In the genomic region with DNA sequence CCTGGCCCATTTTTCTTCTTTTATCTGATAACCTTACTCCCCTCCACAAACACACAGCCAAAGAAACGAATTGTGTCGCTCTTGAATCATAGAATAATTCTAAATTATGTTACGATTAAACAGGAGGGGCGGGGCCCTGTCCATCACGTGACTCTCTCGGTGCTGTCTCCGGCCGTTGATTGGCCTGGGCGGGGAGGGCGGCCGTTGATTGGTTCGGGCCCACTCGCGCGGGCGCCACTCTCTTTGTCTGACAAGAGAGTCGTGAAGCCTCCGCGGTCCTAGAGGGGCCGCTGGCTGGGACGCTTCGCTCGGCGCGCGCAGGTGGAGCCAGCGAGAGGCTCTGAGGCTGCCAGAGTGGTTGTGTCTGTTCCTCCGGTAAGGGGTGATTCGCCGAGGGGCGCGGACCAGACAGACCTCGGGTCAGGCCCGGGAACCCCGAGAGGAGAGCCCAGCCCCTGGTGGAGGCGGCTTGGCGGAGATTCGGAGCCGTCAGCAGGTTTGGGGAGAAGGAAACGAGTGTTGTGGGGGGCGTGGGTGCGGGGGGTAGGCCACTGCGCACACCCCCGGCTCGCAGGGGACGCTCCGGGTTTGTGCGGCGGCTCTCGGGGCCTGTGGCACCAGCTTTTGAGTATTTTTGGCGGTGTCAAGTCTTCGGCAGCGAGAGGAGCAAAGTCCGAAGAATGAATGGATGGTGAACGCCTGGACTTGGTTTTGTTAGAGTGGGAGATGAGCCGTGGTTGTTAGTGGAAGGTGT, we compare ENCODE assay signal across 8 cellular contexts. TPM values are rescaled to one million over a fixed set of nuclear protein-coding genes. Genes with fewer than 3 reads are reported as not detected.
DNase-seq lines count a peak whose midpoint lies in the region; TF ChIP-seq lines count a peak whose summit lies in the region.

A gene (plus strand): TSS at position 330 of the 754 bp plus-strand sequence. CDS start 3,567 bp downstream, outside the sequence.

- H3K4me1 ChIP-seq in neuron (ENCODE audit: insufficient read depth, low read length) (peaks cover 3% of the 10 kb centered on the region), subcutaneous abdominal adipose tissue (ENCODE audit: control insufficient read depth in 5 of 5, insufficient read depth in 5 of 5, low read length in 5 of 5) (peaks cover 0 to 26% (median 17%) of the 10 kb centered on the region in 5 donors)

- CTCF ChIA-PET in HEK293T (lab: Yijun Ruan, JAX), result no interaction called here

- in situ Hi-C loops in SK-MEL-5 (cut with HindIII; ENCODE audit: low pct_unique_long_range_greater_than_20kb, low sequenced_read_pairs), result no loop called here

- POLR2A ChIA-PET in HEK293T (lab: Yijun Ruan, JAX), result interaction anchor here (1.0 kb wide), 2 partner anchors 27 to 144 kb away, joined by 3 read pairs; a partner anchor contains a TSS

- H3K27ac ChIP-seq in subcutaneous abdominal adipose tissue (ENCODE audit: low read depth, low read length), result peak within 1 kb of the TSS; percentile 81

- peak within 1 kb of the TSS; percentile 56 to 92 (median 89) for H3K9ac ChIP-seq in subcutaneous abdominal adipose tissue (ENCODE audit: low read length in 5 of 5)

- H3K4me3 ChIP-seq in neuron (ENCODE audit: low read length) (peak within 1 kb of the TSS; percentile 86), subcutaneous abdominal adipose tissue (ENCODE audit: low read depth in 1 of 5, low read length in 5 of 5) (peak within 1 kb of the TSS; percentile 71 to 84 (median 82))

- H3K36me3 ChIP-seq in neuron (ENCODE audit: insufficient read depth, low read length) (peaks cover 11% of the 10 kb centered on the region), subcutaneous abdominal adipose tissue (ENCODE audit: control insufficient read depth in 5 of 5, insufficient read depth in 5 of 5, low read length in 5 of 5) (peaks cover 0 to 4% (median 3%) of the 10 kb centered on the region in 5 donors)

- H3K27me3 ChIP-seq in neuron (ENCODE audit: insufficient read depth, low read length), result no peaks in the 10 kb centered on the region
- H3K27me3 ChIP-seq in subcutaneous abdominal adipose tissue (ENCODE audit: control insufficient read depth in 5 of 5, insufficient read depth in 4 of 5, low read length in 5 of 5), result no peaks in the 10 kb centered on the region

- H3K9me3 ChIP-seq in neuron (ENCODE audit: low read length) (no peaks in the 10 kb centered on the region), subcutaneous abdominal adipose tissue (ENCODE audit: control insufficient read depth in 5 of 5, low read length in 5 of 5) (no peaks in the 10 kb centered on the region)

- peak; percentile 95 for DNase-seq in GF-D8 (lab: John Stamatoyannopoulos, UW)
- peak; percentile 97 for DNase-seq in HEK293T (ENCODE audit: extremely low spot score)
- peak; percentile 95 for DNase-seq in MV-4-11 (lab: John Stamatoyannopoulos, UW)
- DNase-seq in SK-MEL-5 (ENCODE audit: low read depth, low spot score), result peak; percentile 98
- DNase-seq in activated naive CD4-positive, alpha-beta T cell treated with Interleukin-2 at 50 U/mL for 16 hours, result peak; percentile 99
- peak; percentile 92 for DNase-seq in foreskin melanocyte

- peak within 1 kb of the TSS; percentile 93 for H2AFZ ChIP-seq in neuron (ENCODE audit: low read depth, low read length)

TF ChIP-seq in HEK293T, 16 proteins besides CTCF, POLR2A, EP300 and RAD21:
- TF ChIP-seq, protein P1, sequence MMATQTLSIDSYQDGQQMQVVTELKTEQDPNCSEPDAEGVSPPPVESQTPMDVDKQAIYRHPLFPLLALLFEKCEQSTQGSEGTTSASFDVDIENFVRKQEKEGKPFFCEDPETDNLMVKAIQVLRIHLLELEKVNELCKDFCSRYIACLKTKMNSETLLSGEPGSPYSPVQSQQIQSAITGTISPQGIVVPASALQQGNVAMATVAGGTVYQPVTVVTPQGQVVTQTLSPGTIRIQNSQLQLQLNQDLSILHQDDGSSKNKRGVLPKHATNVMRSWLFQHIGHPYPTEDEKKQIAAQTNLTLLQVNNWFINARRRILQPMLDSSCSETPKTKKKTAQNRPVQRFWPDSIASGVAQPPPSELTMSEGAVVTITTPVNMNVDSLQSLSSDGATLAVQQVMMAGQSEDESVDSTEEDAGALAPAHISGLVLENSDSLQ (IDR thresholded peaks at IDR 0.05), result peak; percentile 96
- TF ChIP-seq HDGF (IDR thresholded peaks at IDR 0.05; ENCODE audit: borderline replicate concordance) (no peak), FOXK2 (IDR thresholded peaks at IDR 0.05) (no peak), FOXA1 (IDR thresholded peaks at IDR 0.05) (no peak), CTBP1 (IDR thresholded peaks at IDR 0.05; ENCODE audit: borderline replicate concordance) (no peak), L3MBTL2 (conservative IDR thresholded peaks at IDR 0.05) (peak; percentile 61), BHLHE40 (IDR thresholded peaks at IDR 0.05; ENCODE audit: borderline replicate concordance) (no peak), NFRKB (IDR thresholded peaks at IDR 0.05) (no peak), ZNF384 (IDR thresholded peaks at IDR 0.05) (no peak), FOXM1 (IDR thresholded peaks at IDR 0.05; ENCODE audit: borderline replicate concordance) (no peak)
TF ChIP-seq in HEK293T: peak in this region for 2.

RNA-seq across cellular contexts. Expression of the gene that starts here (rescaled TPM):
- total RNA-seq in SK-MEL-5 (2014; rRNA removed; shearing (Covaris generic)), result 14.2 and 15.9 TPM in 2 replicates
- polyA plus RNA-seq in SK-MEL-5 (2015; cell fraction: cytosol; rRNA removed), result 10.5 and 13.8 TPM in 2 replicates
- polyA plus RNA-seq in SK-MEL-5 (2015; cell fraction: nucleus; rRNA removed), result 79.0 and 92.0 TPM in 2 replicates

Comparison
In these comparisons a context has a peak if more than half of its experiments do, and no peak if none do; other contexts are left out.
1. Peak in every context shown above with its lines: DNase-seq, H3K4me3 ChIP-seq and H3K27ac ChIP-seq.